12 cellular contexts compared by ENCODE assay signal in genomic region chrX:152641996-152642395, GRCh38. TPM values are rescaled to one million over a fixed set of nuclear protein-coding genes. Genes with fewer than 3 reads are reported as not detected.
A peak's percentile ranks its signal among the peaks of the same experiment; 100 is the strongest.
DNase-seq lines count a peak whose midpoint lies in the region; ATAC-seq and TF ChIP-seq lines count a peak whose summit lies in the region.
"Had no signal": no experiment of that assay in that cellular context is flagged by ENCODE, and none has a peak within 500 bp of the region (broad histone marks: within the 10 kb centered on the region; RNA-seq: fewer than 3 reads in every experiment).

No MANE protein-coding gene starts in this region.

- H3K27ac Mint-ChIP-seq in endothelial cell (ENCODE audit: unreplicated experiment): no peak overlapping the region

- no peaks in the 10 kb centered on the region for H3K9me3 Mint-ChIP-seq in endothelial cell (ENCODE audit: unreplicated experiment)

- H3K9ac ChIP-seq in Loucy (ENCODE audit: low read depth, low read length, poor library complexity, severe bottlenecking): no peak overlapping the region

- H3K9me2 ChIP-seq in Loucy (replicated peaks; ENCODE audit: low read depth, low read length): no peaks in the 10 kb centered on the region

- H3K4me1 ChIP-seq in Loucy (ENCODE audit: insufficient read depth, low read length, poor library complexity, severe bottlenecking): no peaks in the 10 kb centered on the region

- H3K4me3 ChIP-seq in Loucy (ENCODE audit: low read length, poor library complexity, severe bottlenecking): no peak overlapping the region
- no peak overlapping the region for H3K4me3 ChIP-seq in retinal pigment epithelial cell (ENCODE audit: low read length)

- H3K79me2 ChIP-seq in Loucy (ENCODE audit: insufficient read depth, low read length): no peaks in the 10 kb centered on the region

- H2AFZ ChIP-seq in Loucy (ENCODE audit: low read length): 0 out of 2 replicates have a peak overlapping the region, but pooled peaks have one; percentile 36

- no peaks in the 10 kb centered on the region for H3K9me3 ChIP-seq in Loucy (ENCODE audit: insufficient read depth, low read depth, low read length)

- H3K4me1 Mint-ChIP-seq in endothelial cell (ENCODE audit: unreplicated experiment): no peaks in the 10 kb centered on the region

- H4K20me1 ChIP-seq in Loucy (ENCODE audit: insufficient read depth, low read length, poor library complexity, severe bottlenecking): no peaks in the 10 kb centered on the region

- no peaks in the 10 kb centered on the region for H3K36me3 ChIP-seq in Loucy (ENCODE audit: insufficient read depth, low read length)

- no peak overlapping the region for H3K4me3 Mint-ChIP-seq in endothelial cell (ENCODE audit: unreplicated experiment)

- no peaks in the 10 kb centered on the region for H3K27me3 ChIP-seq in Loucy (ENCODE audit: insufficient read depth, low read length, poor library complexity, severe bottlenecking)

- ATAC-seq in HG03457 (IDR thresholded peaks at IDR 0.05; ENCODE audit: unreplicated experiment): no peak
- no peak for ATAC-seq in esophagus mucosa

- no peaks in the 10 kb centered on the region for H3K36me3 Mint-ChIP-seq in endothelial cell (ENCODE audit: low read depth, unreplicated experiment)

- H3F3A ChIP-seq in Loucy (ENCODE audit: low read depth): no peaks in the 10 kb centered on the region

- no peak overlapping the region for H3K4me2 ChIP-seq in Loucy (ENCODE audit: low read depth, low read length, poor library complexity, severe bottlenecking)

- peak; percentile 49 to 78 for DNase-seq in NCI-H524 (lab: John Stamatoyannopoulos, UW)
- DNase-seq in NCI-H524 treated with DMSO at 0.1 percent for 48 hours (lab: John Stamatoyannopoulos, UW): no peak
- DNase-seq in endothelial cell (ENCODE audit: low spot score): peak; percentile 34
- DNase-seq in retinal pigment epithelial cell (ENCODE audit: low read depth): no peak
- no peak for DNase-seq in NK-92 treated with Interleukin-12 subunit alpha and Interleukin-12 subunit beta, amount 100 ng/mL, for 24 hours (lab: John Stamatoyannopoulos, UW)
- DNase-seq: ACHN; activated naive CD4-positive, alpha-beta T cell treated with anti-CD3 and anti-CD28 coated beads, Interleukin-2, amount 50 U/mL, for 16 hours; stimulated activated naive CD4-positive, alpha-beta T cell had no signal

- TF ChIP-seq CTCF in Loucy (conservative IDR thresholded peaks at IDR 0.05; ENCODE audit: low read length): peak; percentile 45
- no peak for TF ChIP-seq CTCF in endothelial cell (IDR thresholded peaks at IDR 0.05; ENCODE audit: unreplicated experiment)
- TF ChIP-seq CTCF in retinal pigment epithelial cell (conservative IDR thresholded peaks at IDR 0.05; ENCODE audit: low read depth, low read length): peak; percentile 22

- H3K27me3 Mint-ChIP-seq in endothelial cell (ENCODE audit: unreplicated experiment): peaks cover 2% of the 10 kb centered on the region

RNA-seq across cellular contexts. Expression of gene GABRQ, which starts 4.3 kb away (rescaled TPM):
- total RNA-seq in endothelial cell (ENCODE audit: unreplicated experiment) (0.41 TPM), esophagus mucosa (0.72 TPM)
- total RNA-seq: posterior vena cava had no signal

RNA-seq across cellular contexts. Expression of gene MAGEA3, which starts 56.6 kb away (rescaled TPM):
- total RNA-seq in endothelial cell (ENCODE audit: unreplicated experiment): not detected
- not detected for total RNA-seq in esophagus mucosa
- total RNA-seq: posterior vena cava had no signal

Comparison
In these comparisons a context has a peak if more than half of its experiments do, and no peak if none do; other contexts are left out.
1. DNase-seq: peak in NCI-H524 (2 of 2) and endothelial cell (single experiment); none in NCI-H524 treated with DMSO at 0.1 percent for 48 hours (single experiment), retinal pigment epithelial cell (single experiment) and NK-92 treated with Interleukin-12 subunit alpha and Interleukin-12 subunit beta, amount 100 ng/mL, for 24 hours (single experiment).